In the genomic region with DNA sequence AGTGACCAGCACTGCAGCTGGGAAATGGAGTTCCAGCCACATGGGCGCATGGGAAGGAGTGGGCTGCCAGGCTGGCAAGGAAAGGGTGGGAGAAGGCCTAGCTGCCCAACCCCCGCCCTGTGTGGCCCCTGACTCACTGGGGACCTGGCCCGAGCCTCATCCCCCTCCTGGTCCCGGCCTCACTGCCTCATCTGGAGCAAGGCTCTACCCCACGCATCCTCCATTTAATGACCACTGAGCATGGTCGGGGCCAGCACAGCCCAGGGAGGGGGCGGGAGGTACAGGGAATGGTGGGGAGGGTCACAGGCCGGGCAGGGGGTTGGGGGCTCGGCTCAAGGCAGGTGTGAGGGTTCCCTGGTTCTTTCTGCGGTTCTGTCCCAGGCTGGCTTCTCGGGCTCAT, we compare ENCODE assay signal across 2 cellular contexts.
TF ChIP-seq lines count a peak whose summit lies in the region.

No MANE protein-coding gene starts in this region.

TF ChIP-seq in HCT116, 20 proteins besides CTCF, POLR2A, EP300 and RAD21:
- TF ChIP-seq, protein P1, sequence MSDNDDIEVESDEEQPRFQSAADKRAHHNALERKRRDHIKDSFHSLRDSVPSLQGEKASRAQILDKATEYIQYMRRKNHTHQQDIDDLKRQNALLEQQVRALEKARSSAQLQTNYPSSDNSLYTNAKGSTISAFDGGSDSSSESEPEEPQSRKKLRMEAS (IDR thresholded peaks at IDR 0.05), result no peak
- no peak for TF ChIP-seq SIN3A (IDR thresholded peaks at IDR 0.05; ENCODE audit: low read depth)
- no peak for TF ChIP-seq ZFX (IDR thresholded peaks at IDR 0.05)
- TF ChIP-seq CBX3 (IDR thresholded peaks at IDR 0.05; ENCODE audit: low read depth), result no peak
- no peak for TF ChIP-seq ELF1 (IDR thresholded peaks at IDR 0.05; ENCODE audit: borderline replicate concordance, low read depth)
- no peak for TF ChIP-seq YY1 (IDR thresholded peaks at IDR 0.05; ENCODE audit: extremely low read depth, insufficient replicate concordance, low read depth, low read length)
- no peak for TF ChIP-seq SRF (IDR thresholded peaks at IDR 0.05; ENCODE audit: low read depth)
- TF ChIP-seq, protein P2, sequence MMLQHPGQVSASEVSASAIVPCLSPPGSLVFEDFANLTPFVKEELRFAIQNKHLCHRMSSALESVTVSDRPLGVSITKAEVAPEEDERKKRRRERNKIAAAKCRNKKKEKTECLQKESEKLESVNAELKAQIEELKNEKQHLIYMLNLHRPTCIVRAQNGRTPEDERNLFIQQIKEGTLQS (IDR thresholded peaks at IDR 0.05), result no peak
- TF ChIP-seq EZH2phosphoT487 (IDR thresholded peaks at IDR 0.05; ENCODE audit: borderline replicate concordance), result no peak
- TF ChIP-seq, protein P3, sequence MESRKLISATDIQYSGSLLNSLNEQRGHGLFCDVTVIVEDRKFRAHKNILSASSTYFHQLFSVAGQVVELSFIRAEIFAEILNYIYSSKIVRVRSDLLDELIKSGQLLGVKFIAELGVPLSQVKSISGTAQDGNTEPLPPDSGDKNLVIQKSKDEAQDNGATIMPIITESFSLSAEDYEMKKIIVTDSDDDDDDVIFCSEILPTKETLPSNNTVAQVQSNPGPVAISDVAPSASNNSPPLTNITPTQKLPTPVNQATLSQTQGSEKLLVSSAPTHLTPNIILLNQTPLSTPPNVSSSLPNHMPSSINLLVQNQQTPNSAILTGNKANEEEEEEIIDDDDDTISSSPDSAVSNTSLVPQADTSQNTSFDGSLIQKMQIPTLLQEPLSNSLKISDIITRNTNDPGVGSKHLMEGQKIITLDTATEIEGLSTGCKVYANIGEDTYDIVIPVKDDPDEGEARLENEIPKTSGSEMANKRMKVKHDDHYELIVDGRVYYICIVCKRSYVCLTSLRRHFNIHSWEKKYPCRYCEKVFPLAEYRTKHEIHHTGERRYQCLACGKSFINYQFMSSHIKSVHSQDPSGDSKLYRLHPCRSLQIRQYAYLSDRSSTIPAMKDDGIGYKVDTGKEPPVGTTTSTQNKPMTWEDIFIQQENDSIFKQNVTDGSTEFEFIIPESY (IDR thresholded peaks at IDR 0.05; ENCODE audit: extremely low read depth, insufficient replicate concordance, low read length), result no peak
- no peak for TF ChIP-seq CEBPB (IDR thresholded peaks at IDR 0.05; ENCODE audit: low read depth)
- TF ChIP-seq, protein P4, sequence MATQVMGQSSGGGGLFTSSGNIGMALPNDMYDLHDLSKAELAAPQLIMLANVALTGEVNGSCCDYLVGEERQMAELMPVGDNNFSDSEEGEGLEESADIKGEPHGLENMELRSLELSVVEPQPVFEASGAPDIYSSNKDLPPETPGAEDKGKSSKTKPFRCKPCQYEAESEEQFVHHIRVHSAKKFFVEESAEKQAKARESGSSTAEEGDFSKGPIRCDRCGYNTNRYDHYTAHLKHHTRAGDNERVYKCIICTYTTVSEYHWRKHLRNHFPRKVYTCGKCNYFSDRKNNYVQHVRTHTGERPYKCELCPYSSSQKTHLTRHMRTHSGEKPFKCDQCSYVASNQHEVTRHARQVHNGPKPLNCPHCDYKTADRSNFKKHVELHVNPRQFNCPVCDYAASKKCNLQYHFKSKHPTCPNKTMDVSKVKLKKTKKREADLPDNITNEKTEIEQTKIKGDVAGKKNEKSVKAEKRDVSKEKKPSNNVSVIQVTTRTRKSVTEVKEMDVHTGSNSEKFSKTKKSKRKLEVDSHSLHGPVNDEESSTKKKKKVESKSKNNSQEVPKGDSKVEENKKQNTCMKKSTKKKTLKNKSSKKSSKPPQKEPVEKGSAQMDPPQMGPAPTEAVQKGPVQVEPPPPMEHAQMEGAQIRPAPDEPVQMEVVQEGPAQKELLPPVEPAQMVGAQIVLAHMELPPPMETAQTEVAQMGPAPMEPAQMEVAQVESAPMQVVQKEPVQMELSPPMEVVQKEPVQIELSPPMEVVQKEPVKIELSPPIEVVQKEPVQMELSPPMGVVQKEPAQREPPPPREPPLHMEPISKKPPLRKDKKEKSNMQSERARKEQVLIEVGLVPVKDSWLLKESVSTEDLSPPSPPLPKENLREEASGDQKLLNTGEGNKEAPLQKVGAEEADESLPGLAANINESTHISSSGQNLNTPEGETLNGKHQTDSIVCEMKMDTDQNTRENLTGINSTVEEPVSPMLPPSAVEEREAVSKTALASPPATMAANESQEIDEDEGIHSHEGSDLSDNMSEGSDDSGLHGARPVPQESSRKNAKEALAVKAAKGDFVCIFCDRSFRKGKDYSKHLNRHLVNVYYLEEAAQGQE (IDR thresholded peaks at IDR 0.05; ENCODE audit: low read depth), result no peak
- TF ChIP-seq FOSL1 (IDR thresholded peaks at IDR 0.05; ENCODE audit: low read depth), result no peak

TF ChIP-seq in H1, 55 proteins besides CTCF, POLR2A, EP300 and RAD21:
- TF ChIP-seq POU5F1 (IDR thresholded peaks at IDR 0.05; ENCODE audit: low read depth, low read length) (no peak), HDAC6 (IDR thresholded peaks at IDR 0.05; ENCODE audit: low read depth, low read length) (no peak), EZH2 (IDR thresholded peaks at IDR 0.05; ENCODE audit: low read depth, low read length, severe bottlenecking) (no peak), ZNF274 (IDR thresholded peaks at IDR 0.05; ENCODE audit: borderline replicate concordance, extremely low read depth, low read length) (no peak)
- TF ChIP-seq, protein P1 (IDR thresholded peaks at IDR 0.05), result no peak
